ENCODE assay signal across 8 cellular contexts in genomic region chr4:17578482-17578891, GRCh38. TPM values are rescaled to one million over a fixed set of nuclear protein-coding genes. Genes with fewer than 3 reads are reported as not detected.
DNase-seq lines count a peak whose midpoint lies in the region; ATAC-seq and TF ChIP-seq lines count a peak whose summit lies in the region.

No MANE protein-coding gene starts in this region.

- ATAC-seq in CD8-positive, alpha-beta T cell = no peak
- peak; percentile 25 for ATAC-seq in GM19438 (IDR thresholded peaks at IDR 0.05; ENCODE audit: low read depth, unreplicated experiment)
- ATAC-seq in HG03469 (IDR thresholded peaks at IDR 0.05; ENCODE audit: unreplicated experiment) = peak; percentile 27
- ATAC-seq in WTC11 = no peak

- POLR2A ChIA-PET in CD8-positive, alpha-beta T cell (lab: Charles Lee) = interaction anchor here (0.9 to 1.6 kb wide), 3 partner anchors 36 to 221 kb away, joined by 3 to 15 read pairs (median 3); partner anchors contain the start of gene MED28
- POLR2A ChIA-PET in WTC11 (lab: Charles Lee) = interaction anchor here (1.6 kb wide), 1 partner anchor 35 kb away, joined by 5 read pairs; the partner anchor contains the start of gene MED28

- H3K9ac ChIP-seq in iPS-15b (ENCODE audit: low read depth, low read length) = no peak overlapping the region

- H3K4me3 Mint-ChIP-seq in CD8-positive, alpha-beta T cell = peak overlapping the region; percentile 93
- peak overlapping the region; percentile 80 for H3K4me3 Mint-ChIP-seq in WTC11

- no peak for TF ChIP-seq CTCF in CD8-positive, alpha-beta T cell (IDR thresholded peaks at IDR 0.05)
- no peak for TF ChIP-seq CTCF in WTC11 (IDR thresholded peaks at IDR 0.05)

- no peaks in the 10 kb centered on the region for H3K9me3 Mint-ChIP-seq in CD8-positive, alpha-beta T cell
- no peaks in the 10 kb centered on the region for H3K9me3 Mint-ChIP-seq in WTC11

- peak overlapping the region; percentile 94 for H3K4me3 ChIP-seq in CD8-positive, alpha-beta T cell (ENCODE audit: low read depth, low read length)
- H3K4me3 ChIP-seq in iPS-15b (ENCODE audit: low read depth, low read length) = peak overlapping the region; percentile 72

- no peaks in the 10 kb centered on the region for H3K9me3 ChIP-seq in CD8-positive, alpha-beta T cell (ENCODE audit: low read length)
- no peaks in the 10 kb centered on the region for H3K9me3 ChIP-seq in iPS-15b (ENCODE audit: control insufficient read depth, insufficient read depth, low read length)

- peak overlapping the region; percentile 97 for H3K27ac Mint-ChIP-seq in CD8-positive, alpha-beta T cell
- no peak overlapping the region for H3K27ac Mint-ChIP-seq in WTC11

- no peak for DNase-seq in CD8-positive, alpha-beta T cell
- DNase-seq in WTC11 (ENCODE audit: low spot score) = no peak
- DNase-seq in stromal cell of bone marrow (ENCODE audit: low read depth) = peak; percentile 4
- DNase-seq in HK-2 (ENCODE audit: unreplicated experiment) = no peak
- no peak for DNase-seq in HT-29 (ENCODE audit: low spot score)

- H3K36me3 Mint-ChIP-seq in CD8-positive, alpha-beta T cell = peaks cover 40% of the 10 kb centered on the region
- H3K36me3 Mint-ChIP-seq in WTC11 = peaks cover 10% of the 10 kb centered on the region; the same call in 1 of the 2 replicates

- peak overlapping the region; percentile 96 for H3K27ac ChIP-seq in CD8-positive, alpha-beta T cell (ENCODE audit: low read depth, low read length)

- intact Hi-C loops in CD8-positive, alpha-beta T cell (cut with DNase I, micrococcal nuclease) = loop anchor here (2.0 to 10.0 kb wide), 3 partner anchors 14 to 1924 kb away; partner anchors contain the start of genes FBXL5 (in 1 of the 2) and TAPT1 (in 1 of the 2)

- peaks cover 24% of the 10 kb centered on the region for H3K4me1 Mint-ChIP-seq in CD8-positive, alpha-beta T cell (ENCODE audit: low read depth)
- peaks cover 15% of the 10 kb centered on the region for H3K4me1 Mint-ChIP-seq in WTC11

- no peaks in the 10 kb centered on the region for H3K27me3 Mint-ChIP-seq in CD8-positive, alpha-beta T cell (ENCODE audit: low read depth)
- H3K27me3 Mint-ChIP-seq in WTC11 (ENCODE audit: low read depth) = peaks cover 6% of the 10 kb centered on the region; the same call in 1 of the 2 replicates

- H3K4me1 ChIP-seq in CD8-positive, alpha-beta T cell (ENCODE audit: insufficient read depth, low read length) = peaks cover 20% of the 10 kb centered on the region
- H3K4me1 ChIP-seq in iPS-15b (ENCODE audit: control insufficient read depth, insufficient read depth, low read length) = peaks cover 6% of the 10 kb centered on the region

- CTCF ChIA-PET in CD8-positive, alpha-beta T cell (lab: Charles Lee) = interaction anchor here (2.3 kb wide), 1 partner anchor 30 kb away, joined by 8 read pairs; no protein-coding TSS in a partner anchor
- CTCF ChIA-PET in WTC11 (lab: Charles Lee) = interaction anchor here (0.9 kb wide), 2 partner anchors 36 to 66 kb away, joined by 3 read pairs; partner anchors contain the start of genes MED28 and QDPR

- H3K36me3 ChIP-seq in CD8-positive, alpha-beta T cell (ENCODE audit: insufficient read depth, low read length) = peaks cover 3% of the 10 kb centered on the region
- H3K36me3 ChIP-seq in iPS-15b (ENCODE audit: control insufficient read depth, insufficient read depth, low read length) = peaks cover 5% of the 10 kb centered on the region

- no peaks in the 10 kb centered on the region for H3K27me3 ChIP-seq in CD8-positive, alpha-beta T cell (ENCODE audit: insufficient read depth, low read length)
- H3K27me3 ChIP-seq in iPS-15b (ENCODE audit: control insufficient read depth, insufficient read depth, low read length) = peaks cover 4% of the 10 kb centered on the region

TF ChIP-seq in WTC11, 78 proteins besides CTCF, POLR2A, EP300 and RAD21:
- TF ChIP-seq PREB (CRISPR knock-in tag; IDR thresholded peaks at IDR 0.05; ENCODE audit: borderline replicate concordance) = no peak
- TF ChIP-seq PRDM15 (CRISPR knock-in tag; IDR thresholded peaks at IDR 0.05) = no peak
- no peak for TF ChIP-seq ZNF416 (CRISPR knock-in tag; IDR thresholded peaks at IDR 0.05)
- no peak for TF ChIP-seq E2F1 (CRISPR knock-in tag; IDR thresholded peaks at IDR 0.05)
- TF ChIP-seq SP1 (CRISPR knock-in tag; conservative IDR thresholded peaks at IDR 0.05) = no peak
- no peak for TF ChIP-seq ZMAT4 (CRISPR knock-in tag; IDR thresholded peaks at IDR 0.05)
- no peak for TF ChIP-seq ZNF396 (CRISPR knock-in tag; IDR thresholded peaks at IDR 0.05; ENCODE audit: borderline replicate concordance)
- TF ChIP-seq RELA (CRISPR knock-in tag; IDR thresholded peaks at IDR 0.05; ENCODE audit: borderline replicate concordance) = no peak

RNA-seq across cellular contexts. Expression of gene LAP3, which starts 1.5 kb away (rescaled TPM):
- 10 to 100 TPM; 60.1 to 60.2 TPM for total RNA-seq in CD8-positive, alpha-beta T cell
- total RNA-seq in WTC11 (2021) = 46.6 to 52.7 TPM (median 48.4 TPM) in 3 replicates
- 71.0 and 72.1 TPM in 2 replicates for total RNA-seq in HT-29 (2014; rRNA removed; shearing (Covaris generic))

RNA-seq across cellular contexts. Expression of gene MED28, which starts 36.0 kb away (rescaled TPM):
- total RNA-seq in CD8-positive, alpha-beta T cell = 10 to 100 TPM; 60.0 to 64.8 TPM
- 97.8 to 106 TPM (median 102 TPM) in 3 replicates for total RNA-seq in WTC11 (2021)
- 14.6 and 15.0 TPM in 2 replicates for total RNA-seq in HT-29 (2014; rRNA removed; shearing (Covaris generic))

Comparison
In these comparisons a context has a peak if more than half of its experiments do, and no peak if none do; other contexts are left out.
1. ATAC-seq: peak in GM19438 (single experiment) and HG03469 (single experiment); none in CD8-positive, alpha-beta T cell (single experiment) and WTC11 (single experiment).